1 cellular context compared by ENCODE assay signal in genomic region chr13:20178156-20178555, GRCh38.
TF ChIP-seq lines count a peak whose summit lies in the region.

No MANE protein-coding gene starts in this region.

TF ChIP-seq in GM23338, 12 proteins besides CTCF, POLR2A, EP300 and RAD21 (continued from another document):
- TF ChIP-seq ZNF462 (CRISPR knock-in tag; IDR thresholded peaks at IDR 0.05) (no peak), NANOG (IDR thresholded peaks at IDR 0.05; ENCODE audit: borderline replicate concordance) (no peak), EZH2 (IDR thresholded peaks at IDR 0.05; ENCODE audit: low read depth, unreplicated experiment) (no peak), POLR2AphosphoS5 (IDR thresholded peaks at IDR 0.05; ENCODE audit: low read depth) (no peak)
